In the genomic region with DNA sequence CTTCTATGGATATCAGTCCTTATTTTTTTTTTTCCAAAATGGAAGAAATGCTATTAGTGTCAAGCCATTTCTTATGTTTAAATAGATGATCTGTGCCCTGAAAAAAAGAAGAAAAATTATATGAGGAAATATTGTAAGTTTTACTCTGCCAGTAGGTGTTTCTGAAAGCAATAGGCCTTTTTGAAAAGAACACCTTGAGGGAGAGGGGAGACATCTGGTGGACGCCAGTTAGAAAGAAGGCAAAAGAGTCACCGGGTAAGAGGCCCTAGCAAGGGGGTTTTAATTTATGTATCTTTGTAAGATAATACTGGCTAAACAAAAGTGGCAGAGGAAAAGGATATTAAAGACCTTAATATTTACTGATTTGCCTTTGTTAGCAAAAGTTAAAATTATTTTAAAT, we compare ENCODE assay signal across 10 cellular contexts. TPM values are rescaled to one million over a fixed set of nuclear protein-coding genes. Genes with fewer than 3 reads are reported as not detected.
DNase-seq lines count a peak whose midpoint lies in the region; ATAC-seq and TF ChIP-seq lines count a peak whose summit lies in the region.
"Had no signal": no experiment of that assay in that cellular context is flagged by ENCODE, and none has a peak within 500 bp of the region (broad histone marks: within the 10 kb centered on the region; RNA-seq: fewer than 3 reads in every experiment).

No MANE protein-coding gene starts in this region.

- H3K9me2 ChIP-seq in GM23338 (ENCODE audit: insufficient read depth): no peaks in the 10 kb centered on the region; the same call in 1 of the 2 replicates

- no peaks in the 10 kb centered on the region for H3K27me3 ChIP-seq in GM23338 (ENCODE audit: insufficient read depth)
- no peaks in the 10 kb centered on the region for H3K27me3 ChIP-seq in OCI-LY3 (ENCODE audit: low read depth, low read length)
- H3K27me3 ChIP-seq in foreskin keratinocyte: peaks cover 3% of the 10 kb centered on the region

- H3K4me3 ChIP-seq in AG04449 (ENCODE audit: low read depth, low read length) (no peak overlapping the region), GM23338 (no peak overlapping the region), OCI-LY3 (ENCODE audit: low read length) (no peak overlapping the region)

- H3K27ac Mint-ChIP-seq in GM23338: no peak overlapping the region

- H3K36me3 Mint-ChIP-seq in GM23338 (ENCODE audit: low read depth): no peaks in the 10 kb centered on the region

- POLR2A ChIA-PET in AG04449 (lab: Yijun Ruan, JAX): no interaction called here

- H3K4me1 Mint-ChIP-seq in GM23338: peaks cover 3% of the 10 kb centered on the region

- H3K79me2 ChIP-seq in GM23338 (replicated peaks; ENCODE audit: insufficient read depth) (no peaks in the 10 kb centered on the region), OCI-LY3 (ENCODE audit: low read length) (no peaks in the 10 kb centered on the region)

- H3F3A ChIP-seq in GM23338 (replicated peaks; ENCODE audit: low read depth): no peaks in the 10 kb centered on the region

- H2AFZ ChIP-seq in GM23338 (no peak overlapping the region), OCI-LY3 (ENCODE audit: low read depth, low read length) (no peak overlapping the region)

- no peak overlapping the region for H3K4me3 Mint-ChIP-seq in GM23338

- H3K36me3 ChIP-seq in GM23338 (ENCODE audit: insufficient read depth) (no peaks in the 10 kb centered on the region), OCI-LY3 (replicated peaks; ENCODE audit: low read depth, low read length) (no peaks in the 10 kb centered on the region)

- H3K9me3 ChIP-seq in OCI-LY3 (ENCODE audit: insufficient read depth, low read length): no peaks in the 10 kb centered on the region

- H3K4me2 ChIP-seq in GM23338: no peak overlapping the region
- no peak overlapping the region for H3K4me2 ChIP-seq in OCI-LY3 (ENCODE audit: low read length)

- H3K9me3 Mint-ChIP-seq in GM23338: no peaks in the 10 kb centered on the region; the same call in 2 of the 3 replicates

- H3K4me1 ChIP-seq in GM23338 (ENCODE audit: insufficient read depth): no peaks in the 10 kb centered on the region
- peaks cover under 1% of the 10 kb centered on the region for H3K4me1 ChIP-seq in OCI-LY3 (ENCODE audit: low read length)
- no peaks in the 10 kb centered on the region for H3K4me1 ChIP-seq in foreskin keratinocyte

- peaks cover 6% of the 10 kb centered on the region for H3K27me3 Mint-ChIP-seq in GM23338 (ENCODE audit: insufficient read depth, low read depth, poor library complexity)

- H3K9ac ChIP-seq in OCI-LY3 (ENCODE audit: low read length): no peak overlapping the region

- TF ChIP-seq CTCF in AG04449 (IDR thresholded peaks at IDR 0.05; ENCODE audit: insufficient read depth, low read length, missing control alignments) (peak; percentile 7), GM23338 (conservative IDR thresholded peaks at IDR 0.05; ENCODE audit: low read depth in 2 of 2) (peak; percentile 78 to 81), OCI-LY3 (IDR thresholded peaks at IDR 0.05; ENCODE audit: low read depth, low read length) (peak; percentile 97), foreskin keratinocyte (conservative IDR thresholded peaks at IDR 0.05) (peak; percentile 62)

- no peaks in the 10 kb centered on the region for H4K20me1 ChIP-seq in GM23338 (replicated peaks; ENCODE audit: insufficient read depth)
- H4K20me1 ChIP-seq in OCI-LY3 (ENCODE audit: insufficient read depth, low read length): no peaks in the 10 kb centered on the region

- ATAC-seq in GM23338: peak; percentile 73
- ATAC-seq in foreskin keratinocyte: no peak
- no peak for ATAC-seq in HG02610 (IDR thresholded peaks at IDR 0.05; ENCODE audit: unreplicated experiment)
- ATAC-seq in GM21515 (IDR thresholded peaks at IDR 0.05; ENCODE audit: unreplicated experiment): no peak

- DNase-seq in AG04449 (ENCODE audit: low read depth, low spot score): no peak
- peak; percentile 72 for DNase-seq in GM23338 (ENCODE audit: low spot score)
- peak in 1 of 2 donors; percentile 16 for DNase-seq in foreskin keratinocyte
- DNase-seq in G401 (ENCODE audit: low spot score): no peak
- DNase-seq in activated T-cell treated with anti-CD3 and anti-CD28 coated beads, Interleukin-2, amount 50 U/mL, for 1 hour: no peak

- H3K27ac ChIP-seq in GM23338 (ENCODE audit: low read depth) (no peak overlapping the region), OCI-LY3 (ENCODE audit: low read length) (no peak overlapping the region), foreskin keratinocyte (no peak overlapping the region)

- CTCF ChIA-PET in AG04449 (lab: Yijun Ruan, JAX): interaction anchor here (1.1 kb wide), 1 partner anchor 206 kb away, joined by 4 read pairs; no protein-coding TSS in a partner anchor

- in situ Hi-C loops in G401 (cut with HindIII; ENCODE audit: low sequenced_read_pairs): no loop called here

TF ChIP-seq in GM23338, 12 proteins besides CTCF, POLR2A, EP300 and RAD21 (continues in another document):
- TF ChIP-seq JUNB (IDR thresholded peaks at IDR 0.05; ENCODE audit: unreplicated experiment) (no peak), POLR2AphosphoS5 (IDR thresholded peaks at IDR 0.05; ENCODE audit: low read depth) (no peak), STAT1 (IDR thresholded peaks at IDR 0.05; ENCODE audit: unreplicated experiment) (no peak), NANOG (IDR thresholded peaks at IDR 0.05; ENCODE audit: borderline replicate concordance) (no peak), CREB1 (CRISPR knock-in tag; IDR thresholded peaks at IDR 0.05; ENCODE audit: low read depth) (no peak), ZNF462 (CRISPR knock-in tag; IDR thresholded peaks at IDR 0.05) (no peak), EZH2phosphoT487 (IDR thresholded peaks at IDR 0.05; ENCODE audit: unreplicated experiment) (no peak)
- TF ChIP-seq, protein P1, sequence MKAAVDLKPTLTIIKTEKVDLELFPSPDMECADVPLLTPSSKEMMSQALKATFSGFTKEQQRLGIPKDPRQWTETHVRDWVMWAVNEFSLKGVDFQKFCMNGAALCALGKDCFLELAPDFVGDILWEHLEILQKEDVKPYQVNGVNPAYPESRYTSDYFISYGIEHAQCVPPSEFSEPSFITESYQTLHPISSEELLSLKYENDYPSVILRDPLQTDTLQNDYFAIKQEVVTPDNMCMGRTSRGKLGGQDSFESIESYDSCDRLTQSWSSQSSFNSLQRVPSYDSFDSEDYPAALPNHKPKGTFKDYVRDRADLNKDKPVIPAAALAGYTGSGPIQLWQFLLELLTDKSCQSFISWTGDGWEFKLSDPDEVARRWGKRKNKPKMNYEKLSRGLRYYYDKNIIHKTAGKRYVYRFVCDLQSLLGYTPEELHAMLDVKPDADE (IDR thresholded peaks at IDR 0.05): no peak

RNA-seq across cellular contexts. Expression of gene DYNAP, which starts 56.1 kb away (rescaled TPM):
- 0.28 and 1.0 TPM in 2 replicates for total RNA-seq in GM23338 (2014; rRNA removed; shearing (Covaris generic))
- polyA plus RNA-seq in GM23338 (2016; fragmentation: Nextera tagmentation; extraction: Ambion mirVana) (0.13 TPM in 1 of 2 replicates, not detected in the other), foreskin keratinocyte (not detected in 2 replicates)
- total RNA-seq in foreskin keratinocyte: not detected in 2 replicates
- not detected in 2 replicates for total RNA-seq in G401 (2014; rRNA removed; shearing (Covaris generic))
- total RNA-seq: T-helper 2 cell treated with Interferon-gamma antibody and Interleukin-4, amounts not matched to agents 100 ng/mL and 5 ng/mL, for 36 hours; temporal lobe had no signal

Comparison
In these comparisons a context has a peak if more than half of its experiments do, and no peak if none do; other contexts are left out.
1. CTCF ChIP-seq: peak in every context shown above with its lines; median percentile 97 in OCI-LY3; 80 in GM23338; 62 in foreskin keratinocyte; 7 in AG04449.